Comparison of ENCODE assay signal across 21 cellular contexts in genomic region chr3:38532529-38532928, GRCh38.
"Had no signal": no experiment of that assay in that cellular context is flagged by ENCODE, and none has a peak within 500 bp of the region (broad histone marks: within the 10 kb centered on the region; RNA-seq: fewer than 3 reads in every experiment).

No MANE protein-coding gene starts in this region.

- H2AFZ ChIP-seq: hepatocyte, neural progenitor cell had no signal

- H3K27me3 ChIP-seq: hepatocyte, neural progenitor cell, right lobe of liver, thyroid gland, vagina had no signal

- ATAC-seq: left colon; naive thymus-derived CD4-positive, alpha-beta T cell; psoas muscle had no signal

- H3K4me2 ChIP-seq: hepatocyte, neural progenitor cell had no signal

- H3K4me1 ChIP-seq: psoas muscle, right lobe of liver, thyroid gland, vagina had no signal

- H3K27ac ChIP-seq: hepatocyte, neural progenitor cell, psoas muscle, right lobe of liver, thyroid gland, vagina had no signal

- H3K36me3 ChIP-seq: neural progenitor cell, right lobe of liver, thyroid gland, vagina had no signal

- DNase-seq: cerebellar nuclear complex; cortex of kidney; effector CD4-positive, alpha-beta T cell; kidney; left colon; midbrain; naive thymus-derived CD4-positive, alpha-beta T cell; nucleus accumbens; psoas muscle; right lobe of liver; small intestine; stimulated activated CD4-positive, alpha-beta T cell treated with anti-CD3 and anti-CD28 coated beads, Interleukin-1b, Interleukin-23, amount 100 ng/mL, for 48 hours; stimulated activated CD4-positive, alpha-beta T cell treated with anti-CD3 and anti-CD28 coated beads, Interleukin-4, amount 100 ng/mL, for 1 hour; stimulated activated CD8-positive, alpha-beta memory T cell treated with anti-CD3 and anti-CD28 coated beads, Interleukin-4, amount 100 ng/mL, for 48 hours; stimulated activated naive CD4-positive, alpha-beta T cell; stimulated activated naive CD8-positive, alpha-beta T cell treated with anti-CD3 and anti-CD28 coated beads, Interleukin-15, amount 100 ng/mL, for 72 hours; thyroid gland; trophoblast cell had no signal

- H3K9ac ChIP-seq: neural progenitor cell had no signal

- H3K9me3 ChIP-seq: psoas muscle, right lobe of liver, thyroid gland, vagina had no signal

- H3K4me3 ChIP-seq: hepatocyte, neural progenitor cell, psoas muscle, right lobe of liver, thyroid gland, vagina had no signal
